ENCODE assay signal across 25 cellular contexts in the genomic region with DNA sequence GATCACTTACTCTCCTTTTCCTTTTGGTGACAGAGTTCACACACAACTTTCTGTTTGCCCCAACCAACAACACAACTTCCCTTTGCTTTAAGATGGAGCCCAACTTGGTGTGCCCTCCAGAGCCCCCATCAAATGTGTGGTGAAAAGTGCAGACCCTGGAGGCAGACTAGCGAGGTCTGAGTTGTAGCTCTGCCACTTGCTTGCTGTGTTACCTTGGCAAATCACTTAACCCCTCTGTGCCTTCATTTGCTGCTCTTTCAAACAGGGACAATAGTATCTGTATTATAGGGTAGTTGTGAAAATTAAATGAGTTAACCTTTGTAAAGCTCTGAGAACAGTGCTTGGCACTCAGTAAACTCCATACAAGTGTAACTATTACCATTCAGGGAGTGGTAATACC. TPM values are rescaled to one million over a fixed set of nuclear protein-coding genes. Genes with fewer than 3 reads are reported as not detected.
DNase-seq lines count a peak whose midpoint lies in the region; ATAC-seq and TF ChIP-seq lines count a peak whose summit lies in the region.
"Had no signal": no experiment of that assay in that cellular context is flagged by ENCODE, and none has a peak within 500 bp of the region (broad histone marks: within the 10 kb centered on the region; RNA-seq: fewer than 3 reads in every experiment).

No MANE protein-coding gene starts in this region.

- no peak overlapping the region for H3K27ac Mint-ChIP-seq in activated naive CD8-positive, alpha-beta T cell treated with anti-CD3 and anti-CD28 coated beads, Interleukin-2, amount 50 U/mL, for 24 hours
- peak overlapping the region; percentile 51 for H3K27ac Mint-ChIP-seq in neural progenitor cell
- H3K27ac Mint-ChIP-seq: CD14-positive monocyte; dendritic cell treated with granulocyte-macrophage colony-stimulating factor and Interleukin-4, amounts not matched to agents 40 ng/mL and 50 ng/mL, for 4 days had no signal

- TF ChIP-seq POLR2A in uterus (IDR thresholded peaks at IDR 0.05): no peak
- no peak for TF ChIP-seq POLR2A in adrenal gland (IDR thresholded peaks at IDR 0.05)

- TF ChIP-seq CTCF in left ventricle myocardium inferior (IDR thresholded peaks at IDR 0.05; ENCODE audit: borderline replicate concordance) (no peak), neural progenitor cell (IDR thresholded peaks at IDR 0.05) (no peak), uterus (IDR thresholded peaks at IDR 0.05) (no peak), adrenal gland (IDR thresholded peaks at IDR 0.05) (no peak)

- peaks cover 11% of the 10 kb centered on the region for H3K36me3 Mint-ChIP-seq in activated naive CD8-positive, alpha-beta T cell treated with anti-CD3 and anti-CD28 coated beads, Interleukin-2, amount 50 U/mL, for 24 hours (ENCODE audit: low read depth)
- H3K36me3 Mint-ChIP-seq in neural progenitor cell: peaks cover 3% of the 10 kb centered on the region
- H3K36me3 Mint-ChIP-seq: CD14-positive monocyte had no signal

- 68 to 97% (median 92%) methylated on average over 1 of the region's 1 CpG for WGBS in adrenal gland, 4 donors

- no peaks in the 10 kb centered on the region for H3K79me2 ChIP-seq in neural progenitor cell (ENCODE audit: low read depth)

- H3K9ac ChIP-seq in neural progenitor cell: no peak overlapping the region

- peaks cover 6% of the 10 kb centered on the region for H3K9me3 ChIP-seq in left ventricle myocardium inferior (replicated peaks)
- H3K9me3 ChIP-seq in neural progenitor cell (ENCODE audit: low read depth): no peaks in the 10 kb centered on the region
- H3K9me3 ChIP-seq in uterus: no peaks in the 10 kb centered on the region
- H3K9me3 ChIP-seq in adrenal gland (replicated peaks in 1 of 3): no peaks in the 10 kb centered on the region
- H3K9me3 ChIP-seq: mucosa of descending colon had no signal

- ATAC-seq in activated naive CD8-positive, alpha-beta T cell treated with anti-CD3 and anti-CD28 coated beads, Interleukin-2, amount 50 U/mL, for 24 hours: no peak
- ATAC-seq: stimulated activated naive CD8-positive, alpha-beta T cell treated with anti-CD3 and anti-CD28 coated beads, Interleukin-15, amount 100 ng/mL, for 72 hours had no signal

- H3K27me3 Mint-ChIP-seq in activated naive CD8-positive, alpha-beta T cell treated with anti-CD3 and anti-CD28 coated beads, Interleukin-2, amount 50 U/mL, for 24 hours: no peaks in the 10 kb centered on the region
- H3K27me3 Mint-ChIP-seq in neural progenitor cell (ENCODE audit: insufficient read depth, low read depth): peaks cover 4% of the 10 kb centered on the region
- H3K27me3 Mint-ChIP-seq: stimulated activated naive CD8-positive, alpha-beta T cell treated with anti-CD3 and anti-CD28 coated beads, Interleukin-15, amount 100 ng/mL, for 72 hours had no signal

- no peak for DNase-seq in left ventricle myocardium inferior
- no peak for DNase-seq in cardiac septum (ENCODE audit: low spot score)
- DNase-seq in activated naive CD8-positive, alpha-beta T cell treated with anti-CD3 and anti-CD28 coated beads, Interleukin-2, amount 50 U/mL, for 24 hours: no peak
- DNase-seq in neural progenitor cell (ENCODE audit: low spot score): no peak
- DNase-seq in uterus: no peak
- no peak for DNase-seq in NCI-H446 treated with DMSO at 0.1 percent for 48 hours (lab: John Stamatoyannopoulos, UW)
- DNase-seq in AG20443 (ENCODE audit: low spot score): no peak
- DNase-seq in adrenal gland: no peak
- DNase-seq: activated effector memory CD4-positive, alpha-beta T cell treated with Interleukin-2 at 50 U/mL for 16 hours; DMS 273 treated with DMSO at 0.1 percent for 48 hours; hippocampal formation; mucosa of descending colon; NCI-H1105; NCI-H2029 treated with DMSO at 0.1 percent for 48 hours; SIG-M5; stimulated activated CD4-positive, alpha-beta T cell treated with anti-CD3 and anti-CD28 coated beads, Interleukin-4, amount 100 ng/mL, for 4 hours; stimulated activated naive CD8-positive, alpha-beta T cell treated with anti-CD3 and anti-CD28 coated beads, Interleukin-15, amount 100 ng/mL, for 72 hours had no signal

- H3K4me3 Mint-ChIP-seq in activated naive CD8-positive, alpha-beta T cell treated with anti-CD3 and anti-CD28 coated beads, Interleukin-2, amount 50 U/mL, for 24 hours: peak overlapping the region; percentile 16
- H3K4me3 Mint-ChIP-seq in neural progenitor cell: no peak overlapping the region
- H3K4me3 Mint-ChIP-seq: CD14-positive monocyte; dendritic cell treated with granulocyte-macrophage colony-stimulating factor and Interleukin-4, amounts not matched to agents 40 ng/mL and 50 ng/mL, for 4 days; stimulated activated naive CD8-positive, alpha-beta T cell treated with anti-CD3 and anti-CD28 coated beads, Interleukin-15, amount 100 ng/mL, for 72 hours had no signal

- H3K4me1 ChIP-seq in left ventricle myocardium inferior (peaks cover 53% of the 10 kb centered on the region), neural progenitor cell (peaks cover 5% of the 10 kb centered on the region), uterus (peaks cover 0 to 9% of the 10 kb centered on the region in 2 donors), adrenal gland (replicated peaks in 1 of 2) (no peaks in the 10 kb centered on the region)

- no peak overlapping the region for H3K4me2 ChIP-seq in neural progenitor cell

- H3K4me3 ChIP-seq in left ventricle myocardium inferior (no peak overlapping the region), neural progenitor cell (no peak overlapping the region), uterus (no peak overlapping the region), adrenal gland (no peak overlapping the region)
- H3K4me3 ChIP-seq: cardiac muscle cell, mucosa of descending colon had no signal

- no peaks in the 10 kb centered on the region for H3K36me3 ChIP-seq in left ventricle myocardium inferior
- no peaks in the 10 kb centered on the region for H3K36me3 ChIP-seq in neural progenitor cell
- H3K36me3 ChIP-seq in uterus: no peaks in the 10 kb centered on the region
- no peaks in the 10 kb centered on the region for H3K36me3 ChIP-seq in adrenal gland (replicated peaks in 1 of 2)
- H3K36me3 ChIP-seq: cardiac muscle cell had no signal

- intact Hi-C loops in left ventricle myocardium inferior (cut with micrococcal nuclease): no loop called here
- intact Hi-C loops in cardiac septum (cut with DNase I): no loop called here
- intact Hi-C loops in uterus (cut with DNase I; ENCODE audit: low total_unique reads): no loop called here
- intact Hi-C loops in adrenal gland (cut with DNase I): no loop called here

- peaks cover 47% of the 10 kb centered on the region for H3K4me1 Mint-ChIP-seq in activated naive CD8-positive, alpha-beta T cell treated with anti-CD3 and anti-CD28 coated beads, Interleukin-2, amount 50 U/mL, for 24 hours
- H3K4me1 Mint-ChIP-seq in neural progenitor cell: peaks cover 20% of the 10 kb centered on the region
- H3K4me1 Mint-ChIP-seq: CD14-positive monocyte had no signal

- H4K20me1 ChIP-seq in neural progenitor cell (ENCODE audit: low read depth): no peaks in the 10 kb centered on the region

- H3K27me3 ChIP-seq in left ventricle myocardium inferior (ENCODE audit: low read depth) (no peaks in the 10 kb centered on the region), neural progenitor cell (no peaks in the 10 kb centered on the region), uterus (no peaks in the 10 kb centered on the region), adrenal gland (no peaks in the 10 kb centered on the region)
- H3K27me3 ChIP-seq: cardiac muscle cell had no signal

- no peak overlapping the region for H2AFZ ChIP-seq in neural progenitor cell (replicated peaks)

- peaks cover 11% of the 10 kb centered on the region for H3K9me3 Mint-ChIP-seq in activated naive CD8-positive, alpha-beta T cell treated with anti-CD3 and anti-CD28 coated beads, Interleukin-2, amount 50 U/mL, for 24 hours
- peaks cover 4% of the 10 kb centered on the region for H3K9me3 Mint-ChIP-seq in neural progenitor cell
- H3K9me3 Mint-ChIP-seq: dendritic cell treated with granulocyte-macrophage colony-stimulating factor and Interleukin-4, amounts not matched to agents 40 ng/mL and 50 ng/mL, for 4 days had no signal

- H3F3A ChIP-seq in neural progenitor cell (ENCODE audit: low read depth): no peaks in the 10 kb centered on the region

- peak overlapping the region; percentile 78 for H3K27ac ChIP-seq in left ventricle myocardium inferior (replicated peaks)
- H3K27ac ChIP-seq in neural progenitor cell: no peak overlapping the region
- H3K27ac ChIP-seq in uterus: peak overlapping the region; percentile 57 to 74
- peak overlapping the region in 1 of 5 donors; percentile 48 for H3K27ac ChIP-seq in adrenal gland
- H3K27ac ChIP-seq: cardiac muscle cell had no signal

RNA-seq across cellular contexts. Expression of a gene that starts 34.3 kb away (rescaled TPM):
- total RNA-seq in left ventricle myocardium inferior (not detected), cardiac septum (not detected), neural progenitor cell (ENCODE audit: low replicate concordance) (not detected in 2 replicates), uterus (not detected), adrenal gland (not detected)
- polyA plus RNA-seq in adrenal gland: not detected
- total RNA-seq: cardiac muscle cell; endothelial cell of umbilical vein; H1; mucosa of descending colon; T-helper 1 cell treated with Interleukin-12 subunit alpha and Interleukin-12 subunit beta and Interleukin-4 antibody, amounts not matched to agents 30 ng/mL and 1 ng/mL, for 36 hours; ureter had no signal
- polyA plus RNA-seq: AG04450, CD14-positive monocyte, endothelial cell of umbilical vein, H1 had no signal
